20 cellular contexts compared by ENCODE assay signal in genomic region chr11:17171916-17172315, GRCh38. TPM values are rescaled to one million over a fixed set of nuclear protein-coding genes. Genes with fewer than 3 reads are reported as not detected.
A peak's percentile ranks its signal among the peaks of the same experiment; 100 is the strongest.
DNase-seq lines count a peak whose midpoint lies in the region; ATAC-seq and TF ChIP-seq lines count a peak whose summit lies in the region.
"Had no signal": no experiment of that assay in that cellular context is flagged by ENCODE, and none has a peak within 500 bp of the region (broad histone marks: within the 10 kb centered on the region; RNA-seq: fewer than 3 reads in every experiment).

No MANE protein-coding gene starts in this region.

- peaks cover 26% of the 10 kb centered on the region for H3K4me1 ChIP-seq in ACC112 (ENCODE audit: control insufficient read depth, insufficient read depth, low read length, unreplicated experiment)
- peaks cover 0 to 19% of the 10 kb centered on the region in 2 donors for H3K4me1 ChIP-seq in left lung

- intact Hi-C loops in left lung (cut with DNase I), result no loop called here

- H3K27me3 ChIP-seq in ACC112 (ENCODE audit: insufficient read depth, low read length) (no peaks in the 10 kb centered on the region), brain microvascular endothelial cell (replicated peaks) (no peaks in the 10 kb centered on the region), left lung (no peaks in the 10 kb centered on the region)
- H3K27me3 ChIP-seq: right atrium auricular region, transverse colon had no signal

- ATAC-seq in left lung (peak; percentile 34), HG02970 (IDR thresholded peaks at IDR 0.05; ENCODE audit: low FRiP score, unreplicated experiment) (no peak), HG02610 (IDR thresholded peaks at IDR 0.05; ENCODE audit: unreplicated experiment) (no peak), HG03139 (IDR thresholded peaks at IDR 0.05; ENCODE audit: unreplicated experiment) (no peak)

- peaks cover 23% of the 10 kb centered on the region for H3K4me1 Mint-ChIP-seq in HFFc6 (ENCODE audit: low read depth)
- no peaks in the 10 kb centered on the region for H3K4me1 Mint-ChIP-seq in activated CD4-positive, alpha-beta T cell treated with anti-CD3 and anti-CD28 coated beads, Interleukin-2, amount 10 ng/mL, durations not matched to agents 7 days and 5 days

- peak overlapping the region; percentile 22; the same call in 1 of the 2 replicates for H3K4me3 Mint-ChIP-seq in HFFc6
- H3K4me3 Mint-ChIP-seq in activated CD4-positive, alpha-beta T cell treated with anti-CD3 and anti-CD28 coated beads, Interleukin-2, amount 10 ng/mL, durations not matched to agents 7 days and 5 days, result no peak overlapping the region
- H3K4me3 Mint-ChIP-seq: activated B cell treated with CpG ODN at 0.5 μM for 24 hours; activated T-helper 1 cell treated with anti-CD3 and anti-CD28 coated beads, Interleukin-12 subunit alpha, Interleukin-12 subunit beta, Interleukin-2, Interleukin-4 antibody, amounts not matched to agents 30 ng/mL and 10 ng/mL and 1 ng/mL, durations not matched to agents 14 hours and 24 hours and 36 hours; CD4-positive, alpha-beta memory T cell had no signal

- no peaks in the 10 kb centered on the region for H3K27me3 Mint-ChIP-seq in HFFc6 (ENCODE audit: insufficient read depth)
- no peaks in the 10 kb centered on the region for H3K27me3 Mint-ChIP-seq in activated CD4-positive, alpha-beta T cell treated with anti-CD3 and anti-CD28 coated beads, Interleukin-2, amount 10 ng/mL, durations not matched to agents 7 days and 5 days
- H3K27me3 Mint-ChIP-seq: activated B cell treated with CpG ODN at 0.5 μM for 24 hours; CD4-positive, alpha-beta memory T cell had no signal

- in situ Hi-C loops in brain microvascular endothelial cell (cut with HindIII; ENCODE audit: low pct_ligation_motif_present, low sequenced_read_pairs), result no loop called here

- H3K27ac Mint-ChIP-seq in HFFc6, result peak overlapping the region; percentile 51; the same call in 1 of the 2 replicates
- H3K27ac Mint-ChIP-seq in activated CD4-positive, alpha-beta T cell treated with anti-CD3 and anti-CD28 coated beads, Interleukin-2, amount 10 ng/mL, durations not matched to agents 7 days and 5 days, result no peak overlapping the region
- H3K27ac Mint-ChIP-seq: activated B cell treated with CpG ODN at 0.5 μM for 24 hours; activated T-helper 1 cell treated with anti-CD3 and anti-CD28 coated beads, Interleukin-12 subunit alpha, Interleukin-12 subunit beta, Interleukin-2, Interleukin-4 antibody, amounts not matched to agents 30 ng/mL and 10 ng/mL and 1 ng/mL, durations not matched to agents 14 hours and 24 hours and 36 hours had no signal

- POLR2A ChIA-PET in activated CD4-positive, alpha-beta T cell treated with anti-CD3 and anti-CD28 coated beads, Interleukin-2, amount 10 ng/mL, durations not matched to agents 7 days and 5 days (lab: Charles Lee), result no interaction called here

- no peak for DNase-seq in HFFc6
- no peak for DNase-seq in brain microvascular endothelial cell
- DNase-seq in left lung, result no peak
- DNase-seq in activated CD4-positive, alpha-beta T cell treated with anti-CD3 and anti-CD28 coated beads, Interleukin-2, amount 10 ng/mL, durations not matched to agents 7 days and 5 days, result no peak
- DNase-seq: activated B cell treated with CpG ODN at 0.5 μM for 24 hours; CD4-positive, alpha-beta memory T cell; DMS79 treated with DMSO at 0.1 percent for 48 hours; H7; KG1; NCI-H1105 treated with DMSO at 0.1 percent for 48 hours; NCI-H69; OCI-M1; stimulated activated naive CD4-positive, alpha-beta T cell treated with Interleukin-2 at 50 U/mL for 16 hours; transverse colon had no signal

- no peaks in the 10 kb centered on the region for H3K9me3 Mint-ChIP-seq in HFFc6
- no peaks in the 10 kb centered on the region for H3K9me3 Mint-ChIP-seq in activated CD4-positive, alpha-beta T cell treated with anti-CD3 and anti-CD28 coated beads, Interleukin-2, amount 10 ng/mL, durations not matched to agents 7 days and 5 days
- H3K9me3 Mint-ChIP-seq: activated B cell treated with CpG ODN at 0.5 μM for 24 hours; activated T-helper 1 cell treated with anti-CD3 and anti-CD28 coated beads, Interleukin-12 subunit alpha, Interleukin-12 subunit beta, Interleukin-2, Interleukin-4 antibody, amounts not matched to agents 30 ng/mL and 10 ng/mL and 1 ng/mL, durations not matched to agents 14 hours and 24 hours and 36 hours; CD4-positive, alpha-beta memory T cell had no signal

- H3K36me3 ChIP-seq in ACC112 (ENCODE audit: insufficient read depth, low read length) (peaks cover 14% of the 10 kb centered on the region; the same call in 1 of the 2 replicates), brain microvascular endothelial cell (replicated peaks) (peaks cover 12% of the 10 kb centered on the region), left lung (peaks cover 0 to 20% of the 10 kb centered on the region in 2 donors)

- CTCF ChIA-PET in activated CD4-positive, alpha-beta T cell treated with anti-CD3 and anti-CD28 coated beads, Interleukin-2, amount 10 ng/mL, durations not matched to agents 7 days and 5 days (lab: Charles Lee), result interaction anchor here (1.3 kb wide), 1 partner anchor 20 kb away, joined by 4 read pairs; no protein-coding TSS in a partner anchor

- peaks cover 37% of the 10 kb centered on the region for H3K79me2 ChIP-seq in ACC112 (ENCODE audit: control insufficient read depth, insufficient read depth, low read length, unreplicated experiment)

- H3K9me3 ChIP-seq in left lung, result no peaks in the 10 kb centered on the region
- H3K9me3 ChIP-seq: right atrium auricular region, transverse colon had no signal

- H3K4me3 ChIP-seq in ACC112 (ENCODE audit: low read depth, low read length) (peak overlapping the region; percentile 37; the same call in 1 of the 2 replicates), brain microvascular endothelial cell (ENCODE audit: low read depth, low read length) (no peak overlapping the region), left lung (no peak overlapping the region)
- H3K4me3 ChIP-seq: right atrium auricular region, transverse colon had no signal

- no peak overlapping the region for H2AFZ ChIP-seq in ACC112 (ENCODE audit: low read length, unreplicated experiment)

- peaks cover 12% of the 10 kb centered on the region for H3K36me3 Mint-ChIP-seq in HFFc6 (ENCODE audit: low read depth)
- peaks cover 17% of the 10 kb centered on the region for H3K36me3 Mint-ChIP-seq in activated CD4-positive, alpha-beta T cell treated with anti-CD3 and anti-CD28 coated beads, Interleukin-2, amount 10 ng/mL, durations not matched to agents 7 days and 5 days (ENCODE audit: low read depth)

- no peak for TF ChIP-seq CTCF in HFFc6 (IDR thresholded peaks at IDR 0.05)
- no peak for TF ChIP-seq CTCF in brain microvascular endothelial cell (IDR thresholded peaks at IDR 0.05; ENCODE audit: low read depth, low read length, missing control alignments)
- TF ChIP-seq CTCF in left lung (IDR thresholded peaks at IDR 0.05), result no peak

- H3K27ac ChIP-seq in ACC112 (ENCODE audit: low read depth, low read length) (peak overlapping the region; percentile 48), brain microvascular endothelial cell (peak overlapping the region; percentile 14), left lung (no peak overlapping the region)
- H3K27ac ChIP-seq: right atrium auricular region, transverse colon had no signal

RNA-seq across cellular contexts. Expression of gene PIK3C2A, which starts 35.9 kb away (rescaled TPM):
- 10 to 100 TPM; 52.7 to 60.7 (median 57.6) TPM for total RNA-seq in HFFc6 (2021; fragmentation: NEBNext Ultra II Directional; extraction: Animal tissue kit (Norgen Biotek cat#: 25700))
- total RNA-seq in left lung, result 10 to 100 TPM; 77.9 to 78.2 TPM
- 10 to 100 TPM; 19.8 to 24.4 TPM for total RNA-seq in activated CD4-positive, alpha-beta T cell treated with anti-CD3 and anti-CD28 coated beads, Interleukin-2, amount 10 ng/mL, durations not matched to agents 7 days and 5 days

Comparison
In these comparisons a context has a peak if more than half of its experiments do, and no peak if none do; other contexts are left out.
1. H3K27ac ChIP-seq: peak in ACC112 (single experiment) and brain microvascular endothelial cell (single experiment); none in left lung (0 of 2).